ENCODE assay signal across 19 cellular contexts in genomic region chr17:6135216-6135615, GRCh38.
"Had no signal": no experiment of that assay in that cellular context is flagged by ENCODE, and none has a peak within 500 bp of the region (broad histone marks: within the 10 kb centered on the region; RNA-seq: fewer than 3 reads in every experiment).

No MANE protein-coding gene starts in this region.

- FAIRE-seq: pancreas had no signal

- ATAC-seq: naive thymus-derived CD4-positive, alpha-beta T cell; natural killer cell treated with Interleukin-12 subunit alpha and Interleukin-12 subunit beta and Interleukin-15 and Interleukin-18, amount 100 ng/mL, for 72 hours; pancreas; right cardiac atrium; sciatic nerve; stimulated activated memory B cell treated with anti-CD40 and anti-IgM and Interleukin-4, amounts not matched to agents 10 μg/mL and 1 μg/mL and 100 μg/mL, for 72 hours; stimulated activated naive CD8-positive, alpha-beta T cell treated with anti-CD3 and anti-CD28 coated beads, Interleukin-15, amount 100 ng/mL, for 72 hours had no signal

- DNase-seq: hypothalamus; left ventricle myocardium inferior; mesendoderm; naive thymus-derived CD4-positive, alpha-beta T cell; nucleus accumbens; pancreas; posterior cingulate gyrus; retina; right cardiac atrium; stimulated activated CD4-positive, alpha-beta T cell treated with anti-CD3 and anti-CD28 coated beads, Interleukin-12 subunit alpha, Interleukin-12 subunit beta, amount 100 ng/mL, for 4 hours; stimulated activated CD4-positive, alpha-beta T cell treated with anti-CD3 and anti-CD28 coated beads, Interleukin-15, amount 100 ng/mL, for 24 hours; stimulated activated CD4-positive, alpha-beta T cell treated with anti-CD3 and anti-CD28 coated beads, Interleukin-4, amount 100 ng/mL, for 24 hours; stimulated activated CD8-positive, alpha-beta memory T cell treated with anti-CD3 and anti-CD28 coated beads, Interleukin-4, amount 100 ng/mL, for 48 hours; stimulated activated naive CD4-positive, alpha-beta T cell treated with Interleukin-2 at 50 U/mL for 16 hours; stimulated activated naive CD8-positive, alpha-beta T cell treated with anti-CD3 and anti-CD28 coated beads, Interleukin-15, amount 100 ng/mL, for 72 hours; uterus had no signal
